ENCODE assay signal across 29 cellular contexts in the genomic region with DNA sequence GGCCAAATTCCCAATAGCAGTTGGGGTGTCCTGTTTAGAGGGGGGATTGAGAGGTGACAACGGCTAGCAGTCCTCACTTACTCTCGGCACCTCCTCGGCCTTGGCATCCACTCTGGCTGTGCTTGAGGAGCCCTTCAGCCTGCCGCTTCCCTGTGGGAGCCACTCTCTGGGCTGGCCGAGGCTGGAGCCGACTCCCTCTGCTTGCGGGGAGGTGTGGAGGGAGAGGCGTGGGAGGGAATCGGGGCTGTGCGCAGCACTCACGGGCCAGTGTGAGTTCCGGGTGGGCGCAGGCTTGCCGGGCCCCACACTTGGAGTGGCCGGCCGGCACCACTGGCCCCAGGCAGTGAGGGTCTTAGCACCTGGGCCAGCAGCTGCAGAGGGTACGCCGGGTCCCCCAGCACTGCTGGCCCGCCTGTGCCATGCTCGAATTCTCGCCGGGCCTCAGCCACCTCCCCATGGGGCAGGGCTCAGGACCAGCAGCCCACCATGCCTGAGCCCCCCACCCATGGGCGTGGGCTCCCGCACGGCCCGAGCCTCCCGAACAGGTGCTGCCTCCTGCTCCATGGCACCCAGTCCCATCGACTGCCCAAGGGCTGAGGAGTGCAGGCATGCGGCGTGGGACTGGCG.
"Had no signal": no experiment of that assay in that cellular context is flagged by ENCODE, and none has a peak within 500 bp of the region (broad histone marks: within the 10 kb centered on the region; RNA-seq: fewer than 3 reads in every experiment).

No MANE protein-coding gene starts in this region.

- ATAC-seq: activated CD4-positive, alpha-beta T cell treated with anti-CD3 and anti-CD28 coated beads for 36 hours; activated CD4-positive, CD25-positive, alpha-beta regulatory T cell treated with anti-CD3 and anti-CD28 coated beads, Interleukin-2, amount 50 U/mL, for 24 hours; activated CD8-positive, alpha-beta T cell treated with anti-CD3 and anti-CD28 coated beads, Interleukin-2, amount 10 ng/mL, durations not matched to agents 7 days and 5 days; activated T-cell treated with anti-CD3 and anti-CD28 coated beads, Interleukin-2, amount 50 U/mL, for 4 hours; Panc1 had no signal

- DNase-seq: activated CD4-positive, alpha-beta T cell treated with anti-CD3 and anti-CD28 coated beads for 36 hours; activated CD4-positive, alpha-beta T cell treated with anti-CD3 and anti-CD28 coated beads, Interleukin-2, amount 10 ng/mL, durations not matched to agents 7 days and 5 days; activated CD4-positive, alpha-beta T cell treated with anti-CD3 and anti-CD28 coated beads, Interleukin-2, amount 50 U/mL, for 48 hours; activated CD8-positive, alpha-beta T cell treated with anti-CD3 and anti-CD28 coated beads, Interleukin-2, amount 10 ng/mL, durations not matched to agents 7 days and 5 days; activated naive CD4-positive, alpha-beta T cell; activated naive CD8-positive, alpha-beta T cell treated with anti-CD3 and anti-CD28 coated beads, Interleukin-2, amount 10 ng/mL, durations not matched to agents 7 days and 5 days; activated T-cell treated with anti-CD3 and anti-CD28 coated beads, Interleukin-2, amount 50 U/mL, for 4 hours; amygdala; MM.1S; MV-4-11; NCI-H1092; NCI-H1436 treated with DMSO at 0.1 percent for 48 hours; NCI-H1694 treated with DMSO at 0.1 percent for 48 hours; NCI-H2029; NCI-H345; NCI-H524 treated with DMSO at 0.1 percent for 48 hours; SHP77; SK-N-SH had no signal

- H3K27me3 ChIP-seq: ascending aorta, cardiac muscle cell, SJSA1 had no signal

- H3K36me3 ChIP-seq: ascending aorta, cardiac muscle cell, SJSA1 had no signal

- H3K4me1 Mint-ChIP-seq: activated CD4-positive, alpha-beta T cell treated with anti-CD3 and anti-CD28 coated beads for 36 hours; activated CD4-positive, alpha-beta T cell treated with anti-CD3 and anti-CD28 coated beads, Interleukin-2, amount 10 ng/mL, durations not matched to agents 7 days and 5 days; activated naive CD4-positive, alpha-beta T cell treated with anti-CD3 and anti-CD28 coated beads, Interleukin-2, amount 50 U/mL, for 24 hours; activated naive CD8-positive, alpha-beta T cell treated with anti-CD3 and anti-CD28 coated beads, Interleukin-2, amount 10 ng/mL, durations not matched to agents 7 days and 5 days had no signal

- H3K36me3 Mint-ChIP-seq: activated naive CD4-positive, alpha-beta T cell treated with anti-CD3 and anti-CD28 coated beads, Interleukin-2, amount 50 U/mL, for 24 hours; activated naive CD8-positive, alpha-beta T cell treated with anti-CD3 and anti-CD28 coated beads, Interleukin-2, amount 10 ng/mL, durations not matched to agents 7 days and 5 days had no signal

- H3K4me3 ChIP-seq: ascending aorta, cardiac muscle cell, SJSA1 had no signal

- H3K4me1 ChIP-seq: ascending aorta, SJSA1 had no signal

- H3K4me3 Mint-ChIP-seq: activated CD4-positive, alpha-beta T cell treated with anti-CD3 and anti-CD28 coated beads for 36 hours; activated CD4-positive, alpha-beta T cell treated with anti-CD3 and anti-CD28 coated beads, Interleukin-2, amount 10 ng/mL, durations not matched to agents 7 days and 5 days; activated CD8-positive, alpha-beta T cell treated with anti-CD3 and anti-CD28 coated beads, Interleukin-2, amount 10 ng/mL, durations not matched to agents 7 days and 5 days; activated naive CD4-positive, alpha-beta T cell treated with anti-CD3 and anti-CD28 coated beads, Interleukin-2, amount 50 U/mL, for 24 hours; activated naive CD8-positive, alpha-beta T cell treated with anti-CD3 and anti-CD28 coated beads, Interleukin-2, amount 10 ng/mL, durations not matched to agents 7 days and 5 days; activated T-cell treated with anti-CD3 and anti-CD28 coated beads, Interleukin-2, amount 50 U/mL, for 4 hours; activated T-helper 1 cell treated with anti-CD3 and anti-CD28 coated beads, Interleukin-12 subunit alpha, Interleukin-12 subunit beta, Interleukin-2, Interleukin-4 antibody, amounts not matched to agents 30 ng/mL and 10 ng/mL and 1 ng/mL, durations not matched to agents 14 hours and 24 hours and 36 hours; T-helper 1 cell treated with Interleukin-12 subunit alpha and Interleukin-12 subunit beta and Interleukin-4 antibody, amounts not matched to agents 30 μg/mL and 1 μg/mL, for 36 hours; T-helper 2 cell treated with Interferon-gamma antibody and Interleukin-4, amounts not matched to agents 5 μg/mL and 100 μg/mL, for 36 hours had no signal

- H3K9me3 ChIP-seq: ascending aorta, SK-N-SH had no signal

- H3K27ac ChIP-seq: ascending aorta, cardiac muscle cell, KMS-11, SJSA1 had no signal

- FAIRE-seq: TTC549 had no signal

- H3K9me3 Mint-ChIP-seq: activated naive CD4-positive, alpha-beta T cell treated with anti-CD3 and anti-CD28 coated beads, Interleukin-2, amount 50 U/mL, for 24 hours; activated naive CD8-positive, alpha-beta T cell treated with anti-CD3 and anti-CD28 coated beads, Interleukin-2, amount 10 ng/mL, durations not matched to agents 7 days and 5 days; activated T-helper 1 cell treated with anti-CD3 and anti-CD28 coated beads, Interleukin-12 subunit alpha, Interleukin-12 subunit beta, Interleukin-2, Interleukin-4 antibody, amounts not matched to agents 30 ng/mL and 10 ng/mL and 1 ng/mL, durations not matched to agents 14 hours and 24 hours and 36 hours had no signal

- H3K27ac Mint-ChIP-seq: activated CD4-positive, alpha-beta T cell treated with anti-CD3 and anti-CD28 coated beads for 36 hours; activated CD4-positive, alpha-beta T cell treated with anti-CD3 and anti-CD28 coated beads, Interleukin-2, amount 10 ng/mL, durations not matched to agents 7 days and 5 days; activated CD8-positive, alpha-beta T cell treated with anti-CD3 and anti-CD28 coated beads, Interleukin-2, amount 10 ng/mL, durations not matched to agents 7 days and 5 days; activated naive CD4-positive, alpha-beta T cell treated with anti-CD3 and anti-CD28 coated beads, Interleukin-2, amount 50 U/mL, for 24 hours; activated naive CD8-positive, alpha-beta T cell treated with anti-CD3 and anti-CD28 coated beads, Interleukin-2, amount 10 ng/mL, durations not matched to agents 7 days and 5 days; activated T-helper 1 cell treated with anti-CD3 and anti-CD28 coated beads, Interleukin-12 subunit alpha, Interleukin-12 subunit beta, Interleukin-2, Interleukin-4 antibody, amounts not matched to agents 30 ng/mL and 10 ng/mL and 1 ng/mL, durations not matched to agents 14 hours and 24 hours and 36 hours; T-helper 1 cell treated with Interleukin-12 subunit alpha and Interleukin-12 subunit beta and Interleukin-4 antibody, amounts not matched to agents 30 μg/mL and 1 μg/mL, for 36 hours; T-helper 2 cell treated with Interferon-gamma antibody and Interleukin-4, amounts not matched to agents 5 μg/mL and 100 μg/mL, for 36 hours had no signal
